ENCODE assay signal across 11 cellular contexts in the genomic region with DNA sequence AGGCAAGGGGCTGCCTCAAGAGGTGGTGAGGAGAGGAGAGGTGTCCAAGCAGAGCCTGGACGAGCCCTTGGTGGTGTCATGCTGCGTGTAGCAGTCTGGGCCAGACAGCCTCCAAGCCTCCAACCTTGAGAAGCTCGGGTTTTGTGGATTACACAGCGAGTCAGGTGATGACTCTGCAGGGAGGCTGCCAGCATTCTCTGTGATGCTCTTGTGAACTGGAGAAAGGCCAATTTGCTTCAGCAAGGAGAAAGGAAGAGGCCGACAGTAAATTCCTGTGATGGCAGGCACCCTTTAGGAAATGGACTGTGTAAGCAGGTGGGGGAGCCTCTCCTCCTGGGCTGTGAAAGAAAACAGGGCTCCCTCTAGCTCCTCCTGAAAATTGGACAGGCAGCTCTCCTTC. TPM values are rescaled to one million over a fixed set of nuclear protein-coding genes. Genes with fewer than 3 reads are reported as not detected.
DNase-seq lines count a peak whose midpoint lies in the region; ATAC-seq and TF ChIP-seq lines count a peak whose summit lies in the region.
"Had no signal": no experiment of that assay in that cellular context is flagged by ENCODE, and none has a peak within 500 bp of the region (broad histone marks: within the 10 kb centered on the region; RNA-seq: fewer than 3 reads in every experiment).

No MANE protein-coding gene starts in this region.

- ATAC-seq in left colon: peak; percentile 41
- ATAC-seq in HG02870 (IDR thresholded peaks at IDR 0.05; ENCODE audit: unreplicated experiment): no peak

- in situ Hi-C loops in astrocyte of the spinal cord (cut with HindIII; ENCODE audit: low sequenced_read_pairs): no loop called here

- no peak overlapping the region for H3K4me3 ChIP-seq in astrocyte of the spinal cord (ENCODE audit: low read depth, low read length)
- H3K4me3 ChIP-seq: SJCRH30 had no signal

- intact Hi-C loops in left colon (cut with DNase I, micrococcal nuclease): no loop called here

- DNase-seq in DMS79 (lab: John Stamatoyannopoulos, UW) (peak; percentile 58), LoVo (ENCODE audit: low spot score) (peak; percentile 18), astrocyte of the spinal cord (ENCODE audit: low read depth, low spot score) (peak; percentile 59), left colon (no peak), retina (no peak), midbrain (lab: John Stamatoyannopoulos, UW) (no peak), DMS114 treated with DMSO at 0.1 percent for 48 hours (lab: John Stamatoyannopoulos, UW; ENCODE audit: unreplicated experiment) (no peak)
- DNase-seq: DMS153, MV-4-11, SJCRH30 had no signal

- no peak for TF ChIP-seq CTCF in astrocyte of the spinal cord (IDR thresholded peaks at IDR 0.05; ENCODE audit: low read depth, low read length)

RNA-seq across cellular contexts. Expression of gene CD99L2, which starts 36.0 kb away (rescaled TPM):
- total RNA-seq in left colon: 10 to 100 TPM; 11.3 to 16.9 TPM

RNA-seq across cellular contexts. Expression of gene HMGB3, which starts 48.7 kb away (rescaled TPM):
- total RNA-seq in left colon: 10 to 100 TPM; 39.0 to 39.1 TPM

Comparison
In these comparisons a context has a peak if more than half of its experiments do, and no peak if none do; other contexts are left out.
1. DNase-seq: peak in DMS79 (single experiment), LoVo (single experiment) and astrocyte of the spinal cord (single experiment); none in left colon (0 of 2), retina (single experiment), midbrain (single experiment) and DMS114 treated with DMSO at 0.1 percent for 48 hours (single experiment).